Comparison of ENCODE assay signal across 1 cellular context in the genomic region with DNA sequence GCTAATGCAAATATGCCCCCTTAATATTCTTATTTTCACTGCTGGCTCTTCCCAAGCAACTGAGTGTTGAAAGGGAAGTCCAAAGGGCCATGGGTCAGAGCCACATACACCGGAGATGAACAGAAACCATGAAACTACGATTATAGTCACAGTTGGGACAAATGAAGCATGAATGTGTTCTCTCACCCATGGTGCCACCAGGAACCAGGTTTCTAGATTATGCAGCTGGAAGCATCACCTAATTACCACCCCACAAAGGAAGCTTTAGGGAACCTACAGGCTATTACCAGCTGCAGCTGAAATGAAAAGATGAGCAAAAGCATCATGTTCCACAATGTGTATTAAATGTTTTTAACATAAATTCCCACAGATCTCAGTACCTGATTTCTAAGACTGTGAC.
TF ChIP-seq lines count a peak whose summit lies in the region.

No MANE protein-coding gene starts in this region.

TF ChIP-seq in GM12878, 131 proteins besides CTCF, POLR2A, EP300 and RAD21 (continued from another document):
- no peak for TF ChIP-seq MTA3 (IDR thresholded peaks at IDR 0.05; ENCODE audit: borderline replicate concordance, low read length)
- TF ChIP-seq, protein P1, sequence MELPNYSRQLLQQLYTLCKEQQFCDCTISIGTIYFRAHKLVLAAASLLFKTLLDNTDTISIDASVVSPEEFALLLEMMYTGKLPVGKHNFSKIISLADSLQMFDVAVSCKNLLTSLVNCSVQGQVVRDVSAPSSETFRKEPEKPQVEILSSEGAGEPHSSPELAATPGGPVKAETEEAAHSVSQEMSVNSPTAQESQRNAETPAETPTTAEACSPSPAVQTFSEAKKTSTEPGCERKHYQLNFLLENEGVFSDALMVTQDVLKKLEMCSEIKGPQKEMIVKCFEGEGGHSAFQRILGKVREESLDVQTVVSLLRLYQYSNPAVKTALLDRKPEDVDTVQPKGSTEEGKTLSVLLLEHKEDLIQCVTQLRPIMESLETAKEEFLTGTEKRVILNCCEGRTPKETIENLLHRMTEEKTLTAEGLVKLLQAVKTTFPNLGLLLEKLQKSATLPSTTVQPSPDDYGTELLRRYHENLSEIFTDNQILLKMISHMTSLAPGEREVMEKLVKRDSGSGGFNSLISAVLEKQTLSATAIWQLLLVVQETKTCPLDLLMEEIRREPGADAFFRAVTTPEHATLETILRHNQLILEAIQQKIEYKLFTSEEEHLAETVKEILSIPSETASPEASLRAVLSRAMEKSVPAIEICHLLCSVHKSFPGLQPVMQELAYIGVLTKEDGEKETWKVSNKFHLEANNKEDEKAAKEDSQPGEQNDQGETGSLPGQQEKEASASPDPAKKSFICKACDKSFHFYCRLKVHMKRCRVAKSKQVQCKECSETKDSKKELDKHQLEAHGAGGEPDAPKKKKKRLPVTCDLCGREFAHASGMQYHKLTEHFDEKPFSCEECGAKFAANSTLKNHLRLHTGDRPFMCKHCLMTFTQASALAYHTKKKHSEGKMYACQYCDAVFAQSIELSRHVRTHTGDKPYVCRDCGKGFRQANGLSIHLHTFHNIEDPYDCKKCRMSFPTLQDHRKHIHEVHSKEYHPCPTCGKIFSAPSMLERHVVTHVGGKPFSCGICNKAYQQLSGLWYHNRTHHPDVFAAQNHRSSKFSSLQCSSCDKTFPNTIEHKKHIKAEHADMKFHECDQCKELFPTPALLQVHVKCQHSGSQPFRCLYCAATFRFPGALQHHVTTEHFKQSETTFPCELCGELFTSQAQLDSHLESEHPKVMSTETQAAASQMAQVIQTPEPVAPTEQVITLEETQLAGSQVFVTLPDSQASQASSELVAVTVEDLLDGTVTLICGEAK (IDR thresholded peaks at IDR 0.05; ENCODE audit: borderline replicate concordance), result no peak
- TF ChIP-seq MTA2 (IDR thresholded peaks at IDR 0.05; ENCODE audit: low read depth), result peak; percentile 72; the same call in 1 of the 2 replicates
- peak; percentile 66 to 80; a peak in 2 of 4 replicates for TF ChIP-seq IKZF2 (IDR thresholded peaks at IDR 0.05)
- TF ChIP-seq, protein P2, sequence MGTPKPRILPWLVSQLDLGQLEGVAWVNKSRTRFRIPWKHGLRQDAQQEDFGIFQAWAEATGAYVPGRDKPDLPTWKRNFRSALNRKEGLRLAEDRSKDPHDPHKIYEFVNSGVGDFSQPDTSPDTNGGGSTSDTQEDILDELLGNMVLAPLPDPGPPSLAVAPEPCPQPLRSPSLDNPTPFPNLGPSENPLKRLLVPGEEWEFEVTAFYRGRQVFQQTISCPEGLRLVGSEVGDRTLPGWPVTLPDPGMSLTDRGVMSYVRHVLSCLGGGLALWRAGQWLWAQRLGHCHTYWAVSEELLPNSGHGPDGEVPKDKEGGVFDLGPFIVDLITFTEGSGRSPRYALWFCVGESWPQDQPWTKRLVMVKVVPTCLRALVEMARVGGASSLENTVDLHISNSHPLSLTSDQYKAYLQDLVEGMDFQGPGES (IDR thresholded peaks at IDR 0.05), result no peak
- TF ChIP-seq, protein P3, sequence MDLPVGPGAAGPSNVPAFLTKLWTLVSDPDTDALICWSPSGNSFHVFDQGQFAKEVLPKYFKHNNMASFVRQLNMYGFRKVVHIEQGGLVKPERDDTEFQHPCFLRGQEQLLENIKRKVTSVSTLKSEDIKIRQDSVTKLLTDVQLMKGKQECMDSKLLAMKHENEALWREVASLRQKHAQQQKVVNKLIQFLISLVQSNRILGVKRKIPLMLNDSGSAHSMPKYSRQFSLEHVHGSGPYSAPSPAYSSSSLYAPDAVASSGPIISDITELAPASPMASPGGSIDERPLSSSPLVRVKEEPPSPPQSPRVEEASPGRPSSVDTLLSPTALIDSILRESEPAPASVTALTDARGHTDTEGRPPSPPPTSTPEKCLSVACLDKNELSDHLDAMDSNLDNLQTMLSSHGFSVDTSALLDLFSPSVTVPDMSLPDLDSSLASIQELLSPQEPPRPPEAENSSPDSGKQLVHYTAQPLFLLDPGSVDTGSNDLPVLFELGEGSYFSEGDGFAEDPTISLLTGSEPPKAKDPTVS (IDR thresholded peaks at IDR 0.05; ENCODE audit: low read depth, low read length), result no peak
- no peak for TF ChIP-seq BMI1 (IDR thresholded peaks at IDR 0.05; ENCODE audit: borderline replicate concordance)
- no peak for TF ChIP-seq BHLHE40 (IDR thresholded peaks at IDR 0.05; ENCODE audit: borderline replicate concordance in 1 of 2, low read depth in 2 of 2, low read length in 1 of 2)
- no peak for TF ChIP-seq MEF2A (IDR thresholded peaks at IDR 0.05; ENCODE audit: insufficient read depth, low read depth, low read length)
- no peak for TF ChIP-seq CEBPB (IDR thresholded peaks at IDR 0.05; ENCODE audit: borderline replicate concordance in 1 of 2, low read depth in 2 of 2, low read length in 2 of 2)
- no peak for TF ChIP-seq SMAD5 (IDR thresholded peaks at IDR 0.05; ENCODE audit: low read depth)
- no peak for TF ChIP-seq CREB1 (IDR thresholded peaks at IDR 0.05; ENCODE audit: low read depth)
- no peak for TF ChIP-seq GABPA (IDR thresholded peaks at IDR 0.05; ENCODE audit: low read depth)
- TF ChIP-seq STAT3 (IDR thresholded peaks at IDR 0.05; ENCODE audit: low read depth, low read length), result no peak
TF ChIP-seq in GM12878: peak in this region for 7.
